Comparison of ENCODE assay signal across 14 cellular contexts in the genomic region with DNA sequence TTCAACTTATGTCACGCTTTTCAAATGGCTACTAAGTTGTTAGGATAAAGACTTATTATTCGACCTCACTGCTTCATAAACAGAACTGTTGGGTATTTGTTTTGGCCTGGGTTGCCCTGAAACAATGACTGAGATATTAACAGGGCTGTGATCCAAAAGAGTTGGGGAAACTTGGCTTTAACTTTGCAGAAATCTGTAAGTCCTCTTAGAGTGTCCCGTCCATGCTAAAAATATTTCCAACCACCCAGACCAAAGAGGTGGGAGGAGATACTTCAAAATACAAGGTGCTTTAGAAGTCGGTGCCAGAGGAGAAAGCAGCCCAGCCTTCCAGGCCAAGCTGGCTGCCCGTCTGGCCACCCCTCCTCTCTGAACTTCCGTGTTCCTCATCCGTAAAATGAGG. TPM values are rescaled to one million over a fixed set of nuclear protein-coding genes. Genes with fewer than 3 reads are reported as not detected.
DNase-seq lines count a peak whose midpoint lies in the region; ATAC-seq and TF ChIP-seq lines count a peak whose summit lies in the region.
"Had no signal": no experiment of that assay in that cellular context is flagged by ENCODE, and none has a peak within 500 bp of the region (broad histone marks: within the 10 kb centered on the region; RNA-seq: fewer than 3 reads in every experiment).

No MANE protein-coding gene starts in this region.

- H3K4me1 Mint-ChIP-seq in activated CD4-positive, alpha-beta memory T cell treated with anti-CD3 and anti-CD28 coated beads for 36 hours (ENCODE audit: low read depth), result peaks cover 16% of the 10 kb centered on the region
- H3K4me1 Mint-ChIP-seq in activated CD4-positive, alpha-beta memory T cell treated with anti-CD3 and anti-CD28 coated beads, Interleukin-2, amount 10 ng/mL, durations not matched to agents 7 days and 5 days, result peaks cover 17% of the 10 kb centered on the region
- H3K4me1 Mint-ChIP-seq in endodermal cell, result peaks cover 5% of the 10 kb centered on the region

- H3K4me3 ChIP-seq in endodermal cell (ENCODE audit: low read length) (no peak overlapping the region), lung (no peak overlapping the region), transverse colon (no peak overlapping the region)
- H3K4me3 ChIP-seq: ovary had no signal

- no peak for TF ChIP-seq EP300 in transverse colon (IDR thresholded peaks at IDR 0.05; ENCODE audit: low read depth)

- POLR2A ChIA-PET in activated CD4-positive, alpha-beta memory T cell treated with anti-CD3 and anti-CD28 coated beads for 36 hours (lab: Charles Lee), result interaction anchor here (1.0 to 1.8 kb wide), 10 partner anchors 15 to 107 kb away, joined by 3 to 7 read pairs (median 4); a partner anchor contains a TSS
- POLR2A ChIA-PET in activated CD4-positive, alpha-beta memory T cell treated with anti-CD3 and anti-CD28 coated beads, Interleukin-2, amount 10 ng/mL, durations not matched to agents 7 days and 5 days (lab: Charles Lee), result interaction anchor here (0.7 to 3.1 kb wide), 10 partner anchors 15 to 116 kb away, joined by 3 to 27 read pairs (median 6); a partner anchor contains a TSS

- CTCF ChIA-PET in activated CD4-positive, alpha-beta memory T cell treated with anti-CD3 and anti-CD28 coated beads for 36 hours (lab: Charles Lee), result interaction anchor here (0.7 to 6.7 kb wide), 32 partner anchors 10 to 885 kb away, joined by 3 to 249 read pairs (median 8); a partner anchor contains a TSS
- CTCF ChIA-PET in activated CD4-positive, alpha-beta memory T cell treated with anti-CD3 and anti-CD28 coated beads, Interleukin-2, amount 10 ng/mL, durations not matched to agents 7 days and 5 days (lab: Charles Lee), result interaction anchor here (1.0 to 5.4 kb wide), 24 partner anchors 8 to 142 kb away, joined by 3 to 114 read pairs (median 8); a partner anchor contains a TSS

- peaks cover 13% of the 10 kb centered on the region for H3K36me3 ChIP-seq in endodermal cell (ENCODE audit: control insufficient read depth, insufficient read depth, low read length)
- peaks cover 0 to 15% of the 10 kb centered on the region in 2 donors for H3K36me3 ChIP-seq in lung (ENCODE audit: control insufficient read depth in 2 of 2, insufficient read depth in 2 of 2, low read length in 2 of 2)
- H3K36me3 ChIP-seq in transverse colon, result peaks cover 0 to 21% (median 7%) of the 10 kb centered on the region in 4 donors
- H3K36me3 ChIP-seq: ovary had no signal

- H3K27me3 ChIP-seq in endodermal cell (ENCODE audit: control insufficient read depth, insufficient read depth, low read length, poor library complexity, severe bottlenecking) (no peaks in the 10 kb centered on the region), lung (ENCODE audit: control insufficient read depth, insufficient read depth) (no peaks in the 10 kb centered on the region), transverse colon (no peaks in the 10 kb centered on the region)
- H3K27me3 ChIP-seq: ovary had no signal

- 93 to 100% methylated on average over 1 to 7 of the region's 7 CpGs for WGBS in endodermal cell (ENCODE audit: insufficient coverage in 1 of 2, insufficient read length in 1 of 2), 2 experiments
- WGBS in lung, 2 donors, result 30 to 72% methylated on average over 7 of the region's 7 CpGs
- 26 to 68% methylated on average over 3 to 7 of the region's 7 CpGs for WGBS in transverse colon (ENCODE audit: low coverage in 1 of 2), 2 donors

- in situ Hi-C loops in transverse colon (cut with MboI; ENCODE audit: low pct_ligation_motif_present in 1 of 4, low pct_unique_long_range_greater_than_20kb in 1 of 4, low sequenced_read_pairs in 3 of 4), result loop anchor here in 3 of 4 donors (5.0 to 10.0 kb wide), 3 partner anchors 99 to 107 kb away; no protein-coding TSS in a partner anchor

- peaks cover 25% of the 10 kb centered on the region for H3K36me3 Mint-ChIP-seq in activated CD4-positive, alpha-beta memory T cell treated with anti-CD3 and anti-CD28 coated beads for 36 hours
- H3K36me3 Mint-ChIP-seq in activated CD4-positive, alpha-beta memory T cell treated with anti-CD3 and anti-CD28 coated beads, Interleukin-2, amount 10 ng/mL, durations not matched to agents 7 days and 5 days (ENCODE audit: low read depth), result peaks cover 36% of the 10 kb centered on the region
- peaks cover 18% of the 10 kb centered on the region for H3K36me3 Mint-ChIP-seq in endodermal cell (ENCODE audit: low read depth)

- intact Hi-C loops in activated CD4-positive, alpha-beta memory T cell treated with anti-CD3 and anti-CD28 coated beads for 36 hours (cut with micrococcal nuclease), result loop anchor here (1.0 to 5.0 kb wide), 2 partner anchors 34 to 107 kb away; no protein-coding TSS in a partner anchor
- intact Hi-C loops in transverse colon (cut with DNase I; ENCODE audit: low total_unique reads), result loop anchor here (1.0 to 5.0 kb wide), 2 partner anchors 39 to 107 kb away; a partner anchor contains a TSS

- H3K4me1 ChIP-seq in endodermal cell (ENCODE audit: control insufficient read depth, insufficient read depth, low read length) (peaks cover 4% of the 10 kb centered on the region), lung (ENCODE audit: control insufficient read depth in 2 of 2, insufficient read depth in 2 of 2, low read length in 2 of 2) (peaks cover 1 to 3% of the 10 kb centered on the region in 2 donors), transverse colon (peaks cover 13 to 30% (median 17%) of the 10 kb centered on the region in 4 donors)

- H3K9me3 Mint-ChIP-seq in activated CD4-positive, alpha-beta memory T cell treated with anti-CD3 and anti-CD28 coated beads for 36 hours, result no peaks in the 10 kb centered on the region
- H3K9me3 Mint-ChIP-seq in activated CD4-positive, alpha-beta memory T cell treated with anti-CD3 and anti-CD28 coated beads, Interleukin-2, amount 10 ng/mL, durations not matched to agents 7 days and 5 days, result no peaks in the 10 kb centered on the region
- H3K9me3 Mint-ChIP-seq in endodermal cell, result no peaks in the 10 kb centered on the region
- H3K9me3 Mint-ChIP-seq: activated T-helper 1 cell treated with anti-CD3 and anti-CD28 coated beads, Interleukin-12 subunit alpha, Interleukin-12 subunit beta, Interleukin-2, Interleukin-4 antibody, amounts not matched to agents 30 ng/mL and 10 ng/mL and 1 ng/mL, durations not matched to agents 14 hours and 24 hours and 36 hours; H9; immature natural killer cell had no signal

- no peak overlapping the region for H3K9ac ChIP-seq in endodermal cell (ENCODE audit: extremely low read depth, low read length, poor library complexity, severe bottlenecking)

- H3K27ac Mint-ChIP-seq in activated CD4-positive, alpha-beta memory T cell treated with anti-CD3 and anti-CD28 coated beads for 36 hours, result peak overlapping the region; percentile 74
- H3K27ac Mint-ChIP-seq in activated CD4-positive, alpha-beta memory T cell treated with anti-CD3 and anti-CD28 coated beads, Interleukin-2, amount 10 ng/mL, durations not matched to agents 7 days and 5 days, result no peak overlapping the region
- H3K27ac Mint-ChIP-seq in endodermal cell, result no peak overlapping the region

- no peak overlapping the region for H3K27ac ChIP-seq in endodermal cell (ENCODE audit: low read depth, low read length)
- peak overlapping the region; percentile 75 to 77 for H3K27ac ChIP-seq in lung (ENCODE audit: low read depth in 1 of 2, low read length in 1 of 2)
- H3K27ac ChIP-seq in transverse colon, result peak overlapping the region; percentile 44 to 83 (median 72)

- H3K4me3 Mint-ChIP-seq in activated CD4-positive, alpha-beta memory T cell treated with anti-CD3 and anti-CD28 coated beads for 36 hours, result no peak overlapping the region
- no peak overlapping the region for H3K4me3 Mint-ChIP-seq in activated CD4-positive, alpha-beta memory T cell treated with anti-CD3 and anti-CD28 coated beads, Interleukin-2, amount 10 ng/mL, durations not matched to agents 7 days and 5 days
- no peak overlapping the region for H3K4me3 Mint-ChIP-seq in endodermal cell
- H3K4me3 Mint-ChIP-seq: activated T-helper 1 cell treated with anti-CD3 and anti-CD28 coated beads, Interleukin-12 subunit alpha, Interleukin-12 subunit beta, Interleukin-2, Interleukin-4 antibody, amounts not matched to agents 30 ng/mL and 10 ng/mL and 1 ng/mL, durations not matched to agents 14 hours and 24 hours and 36 hours; H9; immature natural killer cell had no signal

- no peak for TF ChIP-seq CTCF in endodermal cell (conservative IDR thresholded peaks at IDR 0.05)
- no peak for TF ChIP-seq CTCF in lung (IDR thresholded peaks at IDR 0.05; ENCODE audit: control extremely low read depth, extremely low read depth)
- TF ChIP-seq CTCF in transverse colon (IDR thresholded peaks at IDR 0.05), result no peak

- no peaks in the 10 kb centered on the region for H3K9me3 ChIP-seq in endodermal cell (ENCODE audit: control insufficient read depth, low read length)
- no peaks in the 10 kb centered on the region for H3K9me3 ChIP-seq in lung (ENCODE audit: control insufficient read depth in 2 of 2, insufficient read depth in 1 of 2, low read length in 1 of 2)
- no peaks in the 10 kb centered on the region for H3K9me3 ChIP-seq in transverse colon
- H3K9me3 ChIP-seq: ovary had no signal

- ATAC-seq in lung (ENCODE audit: insufficient read depth, low FRiP score), result peak; percentile 49
- no peak for ATAC-seq in HG03442 (IDR thresholded peaks at IDR 0.05; ENCODE audit: unreplicated experiment)

- TF ChIP-seq POLR2A in transverse colon (IDR thresholded peaks at IDR 0.05), result no peak

- H3K27me3 Mint-ChIP-seq in activated CD4-positive, alpha-beta memory T cell treated with anti-CD3 and anti-CD28 coated beads for 36 hours, result no peaks in the 10 kb centered on the region
- no peaks in the 10 kb centered on the region for H3K27me3 Mint-ChIP-seq in activated CD4-positive, alpha-beta memory T cell treated with anti-CD3 and anti-CD28 coated beads, Interleukin-2, amount 10 ng/mL, durations not matched to agents 7 days and 5 days
- no peaks in the 10 kb centered on the region for H3K27me3 Mint-ChIP-seq in endodermal cell (ENCODE audit: insufficient read depth)

- DNase-seq in activated CD4-positive, alpha-beta memory T cell treated with anti-CD3 and anti-CD28 coated beads for 36 hours, result no peak
- no peak for DNase-seq in activated CD4-positive, alpha-beta memory T cell treated with anti-CD3 and anti-CD28 coated beads, Interleukin-2, amount 10 ng/mL, durations not matched to agents 7 days and 5 days
- DNase-seq in endodermal cell (peak; percentile 44), lung (ENCODE audit: low spot score) (peak; percentile 57), transverse colon (no peak), COR-L47 (lab: John Stamatoyannopoulos, UW) (no peak), NCI-H2107 (lab: John Stamatoyannopoulos, UW) (no peak)
- DNase-seq: ACHN, H9, immature natural killer cell, ovary had no signal

RNA-seq across cellular contexts. Expression of a gene that starts 16.1 kb away (rescaled TPM):
- under 1 TPM in 1 of 2 experiments, not detected in 1; 0.12 TPM for total RNA-seq in activated CD4-positive, alpha-beta memory T cell treated with anti-CD3 and anti-CD28 coated beads for 36 hours
- under 1 TPM; 0.20 to 0.23 TPM for total RNA-seq in activated CD4-positive, alpha-beta memory T cell treated with anti-CD3 and anti-CD28 coated beads, Interleukin-2, amount 10 ng/mL, durations not matched to agents 7 days and 5 days
- total RNA-seq in endodermal cell (under 1 TPM in 1 of 2 donors, not detected in 1; 0.18 TPM), lung (under 1 TPM in 1 of 2 donors, not detected in 1; 0.21 TPM), transverse colon (under 1 TPM in 1 of 4 donors, not detected in 3; 0.48 TPM)
- not detected for polyA plus RNA-seq in endodermal cell (2013, experiment 1 of 2)
- not detected for polyA plus RNA-seq in endodermal cell (2013, experiment 2 of 2)
- polyA plus RNA-seq in lung, result under 1 TPM; 0.08 to 0.40 TPM
- total RNA-seq: G401 had no signal
- polyA plus RNA-seq: ovary had no signal

RNA-seq across cellular contexts. Expression of a gene that starts 38.8 kb away (rescaled TPM):
- 10 to 100 TPM; 62.9 to 65.0 TPM for total RNA-seq in activated CD4-positive, alpha-beta memory T cell treated with anti-CD3 and anti-CD28 coated beads for 36 hours
- total RNA-seq in activated CD4-positive, alpha-beta memory T cell treated with anti-CD3 and anti-CD28 coated beads, Interleukin-2, amount 10 ng/mL, durations not matched to agents 7 days and 5 days, result 10 to 100 TPM; 28.7 to 30.6 TPM
- total RNA-seq in endodermal cell (1 to 10 TPM; 4.6 to 5.5 TPM), lung (10 to 100 TPM in 1 of 2 donors, 1 to 10 TPM in 1; 5.9 to 13.5 TPM), transverse colon (10 to 100 TPM; 13.0 to 33.7 (median 18.7) TPM)
- 5.3 TPM for polyA plus RNA-seq in endodermal cell (2013, experiment 1 of 2)
- polyA plus RNA-seq in endodermal cell (2013, experiment 2 of 2), result 4.0 TPM
- 1 to 10 TPM; 6.4 to 9.2 TPM for polyA plus RNA-seq in lung

RNA-seq across cellular contexts. Expression of a gene that starts 56.3 kb away (rescaled TPM):
- total RNA-seq in activated CD4-positive, alpha-beta memory T cell treated with anti-CD3 and anti-CD28 coated beads for 36 hours, result 100 to 1,000 TPM; 314 to 331 TPM
- 100 to 1,000 TPM; 465 to 477 TPM for total RNA-seq in activated CD4-positive, alpha-beta memory T cell treated with anti-CD3 and anti-CD28 coated beads, Interleukin-2, amount 10 ng/mL, durations not matched to agents 7 days and 5 days
- total RNA-seq in endodermal cell, result 1 to 10 TPM; 3.5 to 4.5 TPM
- polyA plus RNA-seq in endodermal cell (2013, experiment 1 of 2), result 1.9 TPM
- polyA plus RNA-seq in endodermal cell (2013, experiment 2 of 2), result 1.7 TPM
- total RNA-seq in lung, result 10 to 100 TPM; 25.0 to 83.7 TPM
- polyA plus RNA-seq in lung, result 100 to 1,000 TPM in 1 of 2 donors, 10 to 100 TPM in 1; 29.5 to 135 TPM
- total RNA-seq in transverse colon, result 10 to 100 TPM in 2 of 4 donors, 1 to 10 TPM in 2; 1.2 to 17.5 (median 10.6) TPM

Comparison
In these comparisons a context has a peak if more than half of its experiments do, and no peak if none do; other contexts are left out.
1. DNase-seq: peak in endodermal cell (single experiment) and lung (single experiment); none in activated CD4-positive, alpha-beta memory T cell treated with anti-CD3 and anti-CD28 coated beads for 36 hours (single experiment), activated CD4-positive, alpha-beta memory T cell treated with anti-CD3 and anti-CD28 coated beads, Interleukin-2, amount 10 ng/mL, durations not matched to agents 7 days and 5 days (single experiment), transverse colon (single experiment), COR-L47 (single experiment) and NCI-H2107 (single experiment).